In the genomic region with DNA sequence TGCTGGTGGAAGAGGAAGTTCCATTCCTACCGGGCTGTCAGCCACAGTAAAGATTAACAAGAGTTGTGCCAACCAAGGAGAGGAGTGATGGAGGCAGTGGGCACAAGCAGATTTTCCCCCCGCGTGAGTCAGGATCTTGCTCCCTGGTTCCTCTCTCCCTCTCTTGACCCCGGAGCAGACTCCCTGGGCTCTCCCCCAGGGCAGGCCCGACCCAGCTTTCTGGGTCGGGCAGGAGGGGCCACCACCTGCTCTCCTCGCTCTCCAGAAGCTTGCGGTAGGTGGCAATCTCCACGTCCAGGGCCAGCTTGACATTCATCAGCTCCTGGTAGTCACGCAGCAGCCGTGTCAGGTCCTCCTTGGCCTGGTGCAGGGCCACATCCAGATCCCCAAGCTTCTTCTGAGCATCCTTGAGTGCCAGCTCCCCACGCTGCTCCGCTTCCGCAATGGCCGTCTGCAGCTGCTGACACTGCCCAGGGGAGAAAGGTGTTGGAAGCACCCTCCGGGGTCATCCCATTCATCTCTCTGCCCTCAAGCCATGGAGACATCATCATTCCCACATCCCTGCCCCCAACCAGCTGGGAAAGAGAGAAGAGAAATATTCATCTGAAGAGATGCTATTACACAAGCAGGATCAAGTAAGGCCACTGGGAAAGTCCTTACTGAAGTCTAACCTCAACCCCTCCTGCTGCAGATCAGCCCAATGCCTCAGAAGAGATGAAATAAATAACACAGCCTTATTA, we compare ENCODE assay signal across 26 cellular contexts. TPM values are rescaled to one million over a fixed set of nuclear protein-coding genes. Genes with fewer than 3 reads are reported as not detected.
"Had no signal": no experiment of that assay in that cellular context is flagged by ENCODE, and none has a peak within 500 bp of the region (broad histone marks: within the 10 kb centered on the region; RNA-seq: fewer than 3 reads in every experiment).

No MANE protein-coding gene starts in this region.

- H3K9me3 Mint-ChIP-seq: naive B cell; nephron; stimulated activated naive B cell treated with anti-CD40 and anti-IgM and Interleukin-4, amounts not matched to agents 10 μg/mL and 1 μg/mL and 100 μg/mL, for 72 hours; stimulated activated naive CD8-positive, alpha-beta T cell treated with anti-CD3 and anti-CD28 coated beads, Interleukin-15, amount 100 ng/mL, for 72 hours had no signal

- ATAC-seq: sciatic nerve; stimulated activated naive B cell treated with anti-CD40 and anti-IgM and Interleukin-4, amounts not matched to agents 10 μg/mL and 1 μg/mL and 100 μg/mL, for 72 hours; stimulated activated naive CD8-positive, alpha-beta T cell treated with anti-CD3 and anti-CD28 coated beads, Interleukin-15, amount 100 ng/mL, for 72 hours had no signal

- H3K27ac ChIP-seq: dorsolateral prefrontal cortex, hepatocyte, spleen, thoracic aorta, transverse colon had no signal

- H3K36me3 ChIP-seq: spleen, thoracic aorta, transverse colon had no signal

- H3K79me2 ChIP-seq: hepatocyte had no signal

- H2AFZ ChIP-seq: hepatocyte had no signal

- H3K27ac Mint-ChIP-seq: naive B cell; nephron; stimulated activated naive B cell treated with anti-CD40 and anti-IgM and Interleukin-4, amounts not matched to agents 10 μg/mL and 1 μg/mL and 100 μg/mL, for 72 hours had no signal

- H3K4me3 ChIP-seq: dorsolateral prefrontal cortex, hepatocyte, spleen, thoracic aorta, transverse colon had no signal

- H3K27me3 Mint-ChIP-seq: stimulated activated naive CD8-positive, alpha-beta T cell treated with anti-CD3 and anti-CD28 coated beads, Interleukin-15, amount 100 ng/mL, for 72 hours had no signal

- H3K4me2 ChIP-seq: hepatocyte had no signal

- H3K4me1 ChIP-seq: transverse colon had no signal

- H3K4me3 Mint-ChIP-seq: naive B cell; nephron; stimulated activated naive B cell treated with anti-CD40 and anti-IgM and Interleukin-4, amounts not matched to agents 10 μg/mL and 1 μg/mL and 100 μg/mL, for 72 hours; stimulated activated naive CD8-positive, alpha-beta T cell treated with anti-CD3 and anti-CD28 coated beads, Interleukin-15, amount 100 ng/mL, for 72 hours had no signal

- H3K36me3 Mint-ChIP-seq: naive B cell; stimulated activated naive B cell treated with anti-CD40 and anti-IgM and Interleukin-4, amounts not matched to agents 10 μg/mL and 1 μg/mL and 100 μg/mL, for 72 hours had no signal

- H3K4me1 Mint-ChIP-seq: naive B cell; stimulated activated naive B cell treated with anti-CD40 and anti-IgM and Interleukin-4, amounts not matched to agents 10 μg/mL and 1 μg/mL and 100 μg/mL, for 72 hours had no signal

- H3K9me3 ChIP-seq: spleen, thoracic aorta, transverse colon had no signal

- DNase-seq: cortex of kidney; dorsolateral prefrontal cortex; effector CD8-positive, alpha-beta T cell; foreskin melanocyte; head of caudate nucleus; mammary epithelial cell; naive B cell; stimulated activated CD4-positive, alpha-beta T cell treated with anti-CD3 and anti-CD28 coated beads, Interleukin-15, amount 100 ng/mL, for 24 hours; stimulated activated CD4-positive, alpha-beta T cell treated with anti-CD3 and anti-CD28 coated beads, Interleukin-1b, Interleukin-23, amount 100 ng/mL, for 48 hours; stimulated activated CD4-positive, alpha-beta T cell treated with anti-CD3 and anti-CD28 coated beads, Interleukin-4, amount 100 ng/mL, for 24 hours; stimulated activated naive B cell treated with anti-CD40 and anti-IgM and Interleukin-4, amounts not matched to agents 10 μg/mL and 1 μg/mL and 100 μg/mL, for 72 hours; stimulated activated naive CD8-positive, alpha-beta T cell treated with anti-CD3 and anti-CD28 coated beads, Interleukin-15, amount 100 ng/mL, for 72 hours had no signal

RNA-seq across cellular contexts. Expression of a gene that starts 9.0 kb away (rescaled TPM):
- total RNA-seq: cerebellum, dorsolateral prefrontal cortex, kidney epithelial cell, mammary epithelial cell, omental fat pad, pulmonary artery endothelial cell, sciatic nerve, skeletal muscle tissue, subcutaneous adipose tissue, thoracic aorta, transverse colon had no signal
- polyA plus RNA-seq: mammary epithelial cell, urinary bladder had no signal

RNA-seq across cellular contexts. Expression of a gene that starts 11.2 kb away (rescaled TPM):
- total RNA-seq: cerebellum, dorsolateral prefrontal cortex, kidney epithelial cell, liver, mammary epithelial cell, pulmonary artery endothelial cell, sciatic nerve, thoracic aorta, transverse colon, urinary bladder had no signal
- polyA plus RNA-seq: hepatocyte, liver, mammary epithelial cell, urinary bladder had no signal

RNA-seq across cellular contexts. Expression of a gene that starts 25.9 kb away (rescaled TPM):
- total RNA-seq: cerebellum, hepatocyte, kidney epithelial cell, liver, mammary epithelial cell, pulmonary artery endothelial cell, sciatic nerve, skeletal muscle tissue, spleen, subcutaneous adipose tissue, thoracic aorta, transverse colon, urinary bladder had no signal
- polyA plus RNA-seq: hepatocyte, mammary epithelial cell, urinary bladder had no signal

RNA-seq across cellular contexts. Expression of a gene that starts 27.0 kb away (rescaled TPM):
- total RNA-seq: cerebellum, hepatocyte, kidney epithelial cell, liver, mammary epithelial cell, omental fat pad, pulmonary artery endothelial cell, sciatic nerve, skeletal muscle tissue, spleen, subcutaneous adipose tissue, thoracic aorta, transverse colon, urinary bladder had no signal
- polyA plus RNA-seq: hepatocyte, liver, spleen, urinary bladder had no signal

RNA-seq across cellular contexts. Expression of a gene that starts 45.8 kb away (rescaled TPM):
- total RNA-seq: cerebellum, dorsolateral prefrontal cortex, hepatocyte, kidney epithelial cell, liver, mammary epithelial cell, omental fat pad, pulmonary artery endothelial cell, sciatic nerve, skeletal muscle tissue, spleen, subcutaneous adipose tissue, thoracic aorta, transverse colon, urinary bladder had no signal
- polyA plus RNA-seq: hepatocyte, liver, mammary epithelial cell, spleen, urinary bladder had no signal
